ENCODE assay signal across 32 cellular contexts in the genomic region with DNA sequence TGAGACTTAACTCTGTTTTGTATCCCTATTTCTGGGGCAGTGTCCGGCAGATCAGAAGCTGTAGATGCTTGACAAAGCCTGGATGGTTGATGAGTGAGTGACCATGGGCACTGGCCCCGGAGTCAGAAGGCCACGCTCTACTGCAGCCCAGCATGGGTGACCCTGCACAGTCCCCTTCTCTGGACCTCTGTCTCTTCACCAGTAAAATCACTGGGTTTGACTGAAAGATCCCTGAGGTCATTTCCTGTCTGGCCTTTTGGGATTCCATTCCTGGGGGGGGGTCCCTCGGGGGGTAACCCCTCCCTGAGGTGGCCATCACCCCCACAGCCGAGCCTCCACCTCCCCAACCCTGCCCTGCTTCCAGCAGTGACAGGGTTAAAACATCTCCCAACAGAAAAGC.
"Had no signal": no experiment of that assay in that cellular context is flagged by ENCODE, and none has a peak within 500 bp of the region (broad histone marks: within the 10 kb centered on the region; RNA-seq: fewer than 3 reads in every experiment).

No MANE protein-coding gene starts in this region.

- DNase-seq: hypothalamus; immature natural killer cell; kidney; left colon; left lung; lower lobe of right lung; mammary epithelial cell; mesenchymal stem cell; naive B cell; natural killer cell; nephron progenitor cell; nucleus accumbens; pancreas; retina; stimulated activated CD4-positive, alpha-beta T cell treated with anti-CD3 and anti-CD28 coated beads, Interleukin-12 subunit alpha, Interleukin-12 subunit beta, amount 100 ng/mL, for 4 hours; stimulated activated CD4-positive, alpha-beta T cell treated with anti-CD3 and anti-CD28 coated beads, Interleukin-15, amount 100 ng/mL, for 24 hours; stimulated activated CD4-positive, alpha-beta T cell treated with anti-CD3 and anti-CD28 coated beads, Interleukin-2, amount 100 ng/mL, for 24 hours; stimulated activated CD4-positive, alpha-beta T cell treated with anti-CD3 and anti-CD28 coated beads, Interleukin-4, amount 100 ng/mL, for 1 hour; stimulated activated naive CD4-positive, alpha-beta T cell; tibial artery; trophoblast cell; upper lobe of right lung had no signal

- FAIRE-seq: islet of Langerhans, kidney, pancreas, urothelium cell line had no signal

- H3K4me3 Mint-ChIP-seq: immature natural killer cell; mesothelial cell of epicardium; natural killer cell; nephron progenitor cell; stimulated activated naive CD8-positive, alpha-beta T cell treated with anti-CD3 and anti-CD28 coated beads, Interleukin-15, Interleukin-2, amounts not matched to agents 100 ng/mL and 50 ng/mL, for 24 hours had no signal

- H3K27me3 Mint-ChIP-seq: naive B cell; stimulated activated naive CD8-positive, alpha-beta T cell treated with anti-CD3 and anti-CD28 coated beads, Interleukin-15, Interleukin-2, amounts not matched to agents 100 ng/mL and 50 ng/mL, for 24 hours had no signal

- H3K36me3 ChIP-seq: left lung, lower lobe of right lung, pancreas, prostate gland, suprapubic skin, thoracic aorta, upper lobe of right lung had no signal

- H3K9me3 ChIP-seq: left lung, lower lobe of right lung, pancreas, prostate gland, suprapubic skin, thoracic aorta, tibial artery, upper lobe of right lung had no signal

- H3K36me3 Mint-ChIP-seq: immature natural killer cell, mesothelial cell of epicardium, naive B cell, natural killer cell had no signal

- H3K4me1 ChIP-seq: left lung, pancreas, prostate gland, suprapubic skin, upper lobe of right lung had no signal

- H3K27ac Mint-ChIP-seq: immature natural killer cell; mesothelial cell of epicardium; naive B cell; natural killer cell; nephron progenitor cell; stimulated activated naive CD8-positive, alpha-beta T cell treated with anti-CD3 and anti-CD28 coated beads, Interleukin-15, Interleukin-2, amounts not matched to agents 100 ng/mL and 50 ng/mL, for 24 hours had no signal

- H3K4me1 Mint-ChIP-seq: immature natural killer cell, natural killer cell had no signal

- ATAC-seq: left colon, left lung, lower lobe of right lung, natural killer cell, pancreas, right cardiac atrium, sciatic nerve, upper lobe of right lung had no signal

- H3K4me3 ChIP-seq: left lung, lower lobe of right lung, pancreas, prostate gland, skin epidermis, suprapubic skin, thoracic aorta, tibial artery, upper lobe of right lung had no signal

- H3K27ac ChIP-seq: left lung, lower lobe of right lung, pancreas, prostate gland, skin epidermis, suprapubic skin, thoracic aorta, tibial artery, upper lobe of right lung had no signal

- H3K9me3 Mint-ChIP-seq: mesothelial cell of epicardium; naive B cell; natural killer cell; nephron progenitor cell; stimulated activated naive CD8-positive, alpha-beta T cell treated with anti-CD3 and anti-CD28 coated beads, Interleukin-15, Interleukin-2, amounts not matched to agents 100 ng/mL and 50 ng/mL, for 24 hours had no signal

- H3K27me3 ChIP-seq: left lung, pancreas, suprapubic skin, tibial artery, upper lobe of right lung had no signal
